Comparison of ENCODE assay signal across 2 cellular contexts in the genomic region with DNA sequence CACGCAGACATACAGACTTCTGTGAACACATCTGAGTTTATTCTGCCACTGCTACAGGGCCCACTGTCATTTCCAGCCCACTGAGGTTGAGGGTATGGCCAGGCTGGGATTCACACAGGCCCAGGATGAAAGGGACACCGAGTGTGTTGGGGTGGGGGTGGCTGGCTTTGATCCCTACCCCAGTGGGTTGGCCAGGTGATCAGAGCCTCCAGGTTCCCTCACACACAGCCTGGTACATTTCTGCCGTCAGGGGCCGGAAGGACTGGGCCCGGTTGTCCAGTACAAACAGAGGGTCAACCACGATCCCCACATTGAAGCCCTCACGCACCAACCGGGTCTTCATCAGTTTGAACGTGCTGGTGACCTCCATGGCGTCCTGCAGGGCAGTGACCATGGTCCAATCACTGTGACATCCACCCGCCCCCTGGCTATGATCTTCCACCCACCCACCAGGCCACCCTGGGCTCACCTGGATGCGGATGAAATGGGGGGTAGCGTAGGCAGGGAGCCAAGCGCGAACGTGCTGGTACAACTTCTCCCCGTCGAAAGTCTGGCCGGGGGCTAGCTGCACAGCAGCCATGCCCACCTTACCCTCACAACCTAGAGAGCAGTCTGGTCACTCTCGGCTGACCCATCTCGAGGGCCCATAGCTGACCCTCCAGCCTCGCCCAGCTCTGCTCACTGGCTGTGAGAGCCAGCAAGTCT.
TF ChIP-seq lines count a peak whose summit lies in the region.

No MANE protein-coding gene starts in this region.

TF ChIP-seq in GM23338, 12 proteins besides CTCF, POLR2A, EP300 and RAD21 (continued from another document):
- TF ChIP-seq, protein P1, sequence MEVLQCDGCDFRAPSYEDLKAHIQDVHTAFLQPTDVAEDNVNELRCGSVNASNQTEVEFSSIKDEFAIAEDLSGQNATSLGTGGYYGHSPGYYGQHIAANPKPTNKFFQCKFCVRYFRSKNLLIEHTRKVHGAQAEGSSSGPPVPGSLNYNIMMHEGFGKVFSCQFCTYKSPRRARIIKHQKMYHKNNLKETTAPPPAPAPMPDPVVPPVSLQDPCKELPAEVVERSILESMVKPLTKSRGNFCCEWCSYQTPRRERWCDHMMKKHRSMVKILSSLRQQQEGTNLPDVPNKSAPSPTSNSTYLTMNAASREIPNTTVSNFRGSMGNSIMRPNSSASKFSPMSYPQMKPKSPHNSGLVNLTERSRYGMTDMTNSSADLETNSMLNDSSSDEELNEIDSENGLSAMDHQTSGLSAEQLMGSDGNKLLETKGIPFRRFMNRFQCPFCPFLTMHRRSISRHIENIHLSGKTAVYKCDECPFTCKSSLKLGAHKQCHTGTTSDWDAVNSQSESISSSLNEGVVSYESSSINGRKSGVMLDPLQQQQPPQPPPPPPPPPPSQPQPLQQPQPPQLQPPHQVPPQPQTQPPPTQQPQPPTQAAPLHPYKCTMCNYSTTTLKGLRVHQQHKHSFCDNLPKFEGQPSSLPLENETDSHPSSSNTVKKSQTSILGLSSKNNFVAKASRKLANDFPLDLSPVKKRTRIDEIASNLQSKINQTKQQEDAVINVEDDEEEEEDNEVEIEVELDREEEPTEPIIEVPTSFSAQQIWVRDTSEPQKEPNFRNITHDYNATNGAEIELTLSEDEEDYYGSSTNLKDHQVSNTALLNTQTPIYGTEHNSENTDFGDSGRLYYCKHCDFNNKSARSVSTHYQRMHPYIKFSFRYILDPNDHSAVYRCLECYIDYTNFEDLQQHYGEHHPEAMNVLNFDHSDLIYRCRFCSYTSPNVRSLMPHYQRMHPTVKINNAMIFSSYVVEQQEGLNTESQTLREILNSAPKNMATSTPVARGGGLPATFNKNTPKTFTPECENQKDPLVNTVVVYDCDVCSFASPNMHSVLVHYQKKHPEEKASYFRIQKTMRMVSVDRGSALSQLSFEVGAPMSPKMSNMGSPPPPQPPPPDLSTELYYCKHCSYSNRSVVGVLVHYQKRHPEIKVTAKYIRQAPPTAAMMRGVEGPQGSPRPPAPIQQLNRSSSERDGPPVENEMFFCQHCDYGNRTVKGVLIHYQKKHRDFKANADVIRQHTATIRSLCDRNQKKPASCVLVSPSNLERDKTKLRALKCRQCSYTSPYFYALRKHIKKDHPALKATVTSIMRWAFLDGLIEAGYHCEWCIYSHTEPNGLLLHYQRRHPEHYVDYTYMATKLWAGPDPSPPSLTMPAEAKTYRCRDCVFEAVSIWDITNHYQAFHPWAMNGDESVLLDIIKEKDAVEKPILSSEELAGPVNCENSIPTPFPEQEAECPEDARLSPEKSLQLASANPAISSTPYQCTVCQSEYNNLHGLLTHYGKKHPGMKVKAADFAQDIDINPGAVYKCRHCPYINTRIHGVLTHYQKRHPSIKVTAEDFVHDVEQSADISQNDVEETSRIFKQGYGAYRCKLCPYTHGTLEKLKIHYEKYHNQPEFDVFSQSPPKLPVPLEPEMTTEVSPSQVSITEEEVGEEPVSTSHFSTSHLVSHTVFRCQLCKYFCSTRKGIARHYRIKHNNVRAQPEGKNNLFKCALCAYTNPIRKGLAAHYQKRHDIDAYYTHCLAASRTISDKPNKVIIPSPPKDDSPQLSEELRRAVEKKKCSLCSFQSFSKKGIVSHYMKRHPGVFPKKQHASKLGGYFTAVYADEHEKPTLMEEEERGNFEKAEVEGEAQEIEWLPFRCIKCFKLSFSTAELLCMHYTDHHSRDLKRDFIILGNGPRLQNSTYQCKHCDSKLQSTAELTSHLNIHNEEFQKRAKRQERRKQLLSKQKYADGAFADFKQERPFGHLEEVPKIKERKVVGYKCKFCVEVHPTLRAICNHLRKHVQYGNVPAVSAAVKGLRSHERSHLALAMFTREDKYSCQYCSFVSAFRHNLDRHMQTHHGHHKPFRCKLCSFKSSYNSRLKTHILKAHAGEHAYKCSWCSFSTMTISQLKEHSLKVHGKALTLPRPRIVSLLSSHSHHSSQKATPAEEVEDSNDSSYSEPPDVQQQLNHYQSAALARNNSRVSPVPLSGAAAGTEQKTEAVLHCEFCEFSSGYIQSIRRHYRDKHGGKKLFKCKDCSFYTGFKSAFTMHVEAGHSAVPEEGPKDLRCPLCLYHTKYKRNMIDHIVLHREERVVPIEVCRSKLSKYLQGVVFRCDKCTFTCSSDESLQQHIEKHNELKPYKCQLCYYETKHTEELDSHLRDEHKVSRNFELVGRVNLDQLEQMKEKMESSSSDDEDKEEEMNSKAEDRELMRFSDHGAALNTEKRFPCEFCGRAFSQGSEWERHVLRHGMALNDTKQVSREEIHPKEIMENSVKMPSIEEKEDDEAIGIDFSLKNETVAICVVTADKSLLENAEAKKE (CRISPR knock-in tag; IDR thresholded peaks at IDR 0.05) = no peak
- no peak for TF ChIP-seq ZNF331 (CRISPR knock-in tag; IDR thresholded peaks at IDR 0.05; ENCODE audit: low read depth)
- TF ChIP-seq EZH2phosphoT487 (IDR thresholded peaks at IDR 0.05; ENCODE audit: unreplicated experiment) = no peak
- no peak for TF ChIP-seq NANOG (IDR thresholded peaks at IDR 0.05; ENCODE audit: borderline replicate concordance)
- TF ChIP-seq ZNF114 (CRISPR knock-in tag; IDR thresholded peaks at IDR 0.05) = no peak
- no peak for TF ChIP-seq STAT1 (IDR thresholded peaks at IDR 0.05; ENCODE audit: unreplicated experiment)
- TF ChIP-seq POLR2AphosphoS5 (IDR thresholded peaks at IDR 0.05; ENCODE audit: low read depth) = no peak

TF ChIP-seq in WTC11, 78 proteins besides CTCF, POLR2A, EP300 and RAD21 (continued from another document):
- TF ChIP-seq, protein P2, sequence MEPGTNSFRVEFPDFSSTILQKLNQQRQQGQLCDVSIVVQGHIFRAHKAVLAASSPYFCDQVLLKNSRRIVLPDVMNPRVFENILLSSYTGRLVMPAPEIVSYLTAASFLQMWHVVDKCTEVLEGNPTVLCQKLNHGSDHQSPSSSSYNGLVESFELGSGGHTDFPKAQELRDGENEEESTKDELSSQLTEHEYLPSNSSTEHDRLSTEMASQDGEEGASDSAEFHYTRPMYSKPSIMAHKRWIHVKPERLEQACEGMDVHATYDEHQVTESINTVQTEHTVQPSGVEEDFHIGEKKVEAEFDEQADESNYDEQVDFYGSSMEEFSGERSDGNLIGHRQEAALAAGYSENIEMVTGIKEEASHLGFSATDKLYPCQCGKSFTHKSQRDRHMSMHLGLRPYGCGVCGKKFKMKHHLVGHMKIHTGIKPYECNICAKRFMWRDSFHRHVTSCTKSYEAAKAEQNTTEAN (CRISPR knock-in tag; IDR thresholded peaks at IDR 0.05) = no peak
- no peak for TF ChIP-seq ESRRA (CRISPR knock-in tag; IDR thresholded peaks at IDR 0.05; ENCODE audit: borderline replicate concordance)
- TF ChIP-seq SP1 (CRISPR knock-in tag; conservative IDR thresholded peaks at IDR 0.05) = no peak
- TF ChIP-seq ZNF317 (CRISPR knock-in tag; IDR thresholded peaks at IDR 0.05; ENCODE audit: borderline replicate concordance, low read depth) = no peak
- no peak for TF ChIP-seq FOXJ3 (CRISPR knock-in tag; IDR thresholded peaks at IDR 0.05; ENCODE audit: borderline replicate concordance)
- TF ChIP-seq, protein P3, sequence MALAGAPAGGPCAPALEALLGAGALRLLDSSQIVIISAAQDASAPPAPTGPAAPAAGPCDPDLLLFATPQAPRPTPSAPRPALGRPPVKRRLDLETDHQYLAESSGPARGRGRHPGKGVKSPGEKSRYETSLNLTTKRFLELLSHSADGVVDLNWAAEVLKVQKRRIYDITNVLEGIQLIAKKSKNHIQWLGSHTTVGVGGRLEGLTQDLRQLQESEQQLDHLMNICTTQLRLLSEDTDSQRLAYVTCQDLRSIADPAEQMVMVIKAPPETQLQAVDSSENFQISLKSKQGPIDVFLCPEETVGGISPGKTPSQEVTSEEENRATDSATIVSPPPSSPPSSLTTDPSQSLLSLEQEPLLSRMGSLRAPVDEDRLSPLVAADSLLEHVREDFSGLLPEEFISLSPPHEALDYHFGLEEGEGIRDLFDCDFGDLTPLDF (CRISPR knock-in tag; IDR thresholded peaks at IDR 0.05) = no peak
- TF ChIP-seq, protein P4, sequence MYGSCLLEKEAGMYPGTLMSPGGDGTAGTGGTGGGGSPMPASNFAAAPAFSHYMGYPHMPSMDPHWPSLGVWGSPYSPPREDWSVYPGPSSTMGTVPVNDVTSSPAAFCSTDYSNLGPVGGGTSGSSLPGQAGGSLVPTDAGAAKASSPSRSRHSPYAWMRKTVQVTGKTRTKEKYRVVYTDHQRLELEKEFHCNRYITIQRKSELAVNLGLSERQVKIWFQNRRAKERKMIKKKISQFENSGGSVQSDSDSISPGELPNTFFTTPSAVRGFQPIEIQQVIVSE (CRISPR knock-in tag; IDR thresholded peaks at IDR 0.05; ENCODE audit: borderline replicate concordance) = no peak
- TF ChIP-seq GABPB1 (CRISPR knock-in tag; IDR thresholded peaks at IDR 0.05) = no peak
- TF ChIP-seq CREB1 (CRISPR knock-in tag; IDR thresholded peaks at IDR 0.05) = no peak
- TF ChIP-seq GTF2I (CRISPR knock-in tag; conservative IDR thresholded peaks at IDR 0.05) = no peak
- no peak for TF ChIP-seq SMAD3 (CRISPR knock-in tag; IDR thresholded peaks at IDR 0.05; ENCODE audit: borderline replicate concordance)
- TF ChIP-seq, protein P5, sequence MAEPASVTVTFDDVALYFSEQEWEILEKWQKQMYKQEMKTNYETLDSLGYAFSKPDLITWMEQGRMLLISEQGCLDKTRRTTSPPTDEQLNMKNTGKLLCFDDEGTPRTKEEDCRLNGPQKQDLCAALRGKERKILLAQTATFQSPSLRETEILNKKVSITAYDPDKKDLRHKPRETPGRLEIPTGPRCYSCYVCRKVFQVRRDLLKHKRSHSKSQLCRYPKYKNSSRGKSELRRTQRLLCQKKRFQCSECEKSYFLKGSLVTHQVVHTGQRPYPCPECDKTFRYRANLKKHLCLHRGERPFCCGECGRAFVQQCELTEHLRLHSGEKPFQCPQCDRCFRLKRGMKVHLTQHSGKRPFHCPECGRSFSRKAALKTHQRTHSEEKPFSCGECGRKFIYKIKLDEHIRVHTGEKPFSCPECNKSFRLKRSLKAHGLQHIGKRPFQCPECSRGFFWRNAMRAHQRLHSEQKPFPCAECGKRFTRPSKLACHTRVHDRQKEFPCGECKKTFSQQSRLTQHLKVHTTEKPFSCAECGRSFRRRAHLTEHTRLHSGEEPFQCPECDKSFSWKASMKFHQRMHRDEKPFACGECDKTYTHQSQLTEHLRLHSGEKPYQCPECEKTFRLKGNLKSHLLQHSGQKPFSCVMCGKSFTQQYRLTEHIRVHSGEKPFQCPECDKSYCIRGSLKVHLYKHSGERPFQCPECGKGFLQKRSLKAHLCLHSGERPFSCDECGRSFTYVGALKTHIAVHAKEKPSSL (CRISPR knock-in tag; conservative IDR thresholded peaks at IDR 0.05) = no peak
- TF ChIP-seq ZNF671 (CRISPR knock-in tag; IDR thresholded peaks at IDR 0.05) = no peak
